Comparison of ENCODE assay signal across 8 cellular contexts in genomic region chr1:39901486-39902120, GRCh38. TPM values are rescaled to one million over a fixed set of nuclear protein-coding genes. Genes with fewer than 3 reads are reported as not detected.
DNase-seq lines count a peak whose midpoint lies in the region; ATAC-seq and TF ChIP-seq lines count a peak whose summit lies in the region.

TSS of gene MYCL (minus strand) at chr1:39901917. CDS start at chr1:39901434, 483 bp downstream.

- ATAC-seq in GM19023 (IDR thresholded peaks at IDR 0.05; ENCODE audit: unreplicated experiment), result peak; percentile 68
- peak; percentile 66 for ATAC-seq in HG03159 (IDR thresholded peaks at IDR 0.05; ENCODE audit: unreplicated experiment)
- ATAC-seq in activated CD8-positive, alpha-beta T cell treated with anti-CD3 and anti-CD28 coated beads, Interleukin-2, amount 10 ng/mL, durations not matched to agents 7 days and 5 days, result peak; percentile 89

- peaks cover 16% of the 10 kb centered on the region for H3K4me1 ChIP-seq in endodermal cell (ENCODE audit: control insufficient read depth, insufficient read depth, low read length)

- no peak for TF ChIP-seq CTCF in endodermal cell (conservative IDR thresholded peaks at IDR 0.05)

- WGBS in endodermal cell (ENCODE audit: insufficient coverage in 1 of 2, insufficient read length in 1 of 2), 2 experiments, result 0% methylated on average over 23 to 83 of the region's 83 CpGs

- H3K4me3 ChIP-seq in endodermal cell (ENCODE audit: low read length), result peak within 1 kb of the TSS; percentile 84

- peaks cover 20% of the 10 kb centered on the region for H3K27me3 ChIP-seq in endodermal cell (ENCODE audit: control insufficient read depth, insufficient read depth, low read length, poor library complexity, severe bottlenecking)

- CTCF ChIA-PET in activated CD8-positive, alpha-beta T cell treated with anti-CD3 and anti-CD28 coated beads, Interleukin-2, amount 10 ng/mL, durations not matched to agents 7 days and 5 days (lab: Charles Lee), result interaction anchor here (0.7 to 4.3 kb wide), 34 partner anchors 8 to 131 kb away, joined by 3 to 42 read pairs (median 5); partner anchors contain the start of genes BMP8B and TRIT1

- H3K27ac ChIP-seq in endodermal cell (ENCODE audit: low read depth, low read length), result peak within 1 kb of the TSS; percentile 44

- POLR2A ChIA-PET in activated CD8-positive, alpha-beta T cell treated with anti-CD3 and anti-CD28 coated beads, Interleukin-2, amount 10 ng/mL, durations not matched to agents 7 days and 5 days (lab: Charles Lee), result interaction anchor here (0.6 to 1.2 kb wide), 3 partner anchors 18 to 110 kb away, joined by 3 to 4 read pairs (median 3); no protein-coding TSS in a partner anchor

- H3K4me1 Mint-ChIP-seq in activated CD8-positive, alpha-beta T cell treated with anti-CD3 and anti-CD28 coated beads, Interleukin-2, amount 10 ng/mL, durations not matched to agents 7 days and 5 days (ENCODE audit: low read depth), result peaks cover 6% of the 10 kb centered on the region
- peaks cover 38% of the 10 kb centered on the region for H3K4me1 Mint-ChIP-seq in endodermal cell

- H3K36me3 Mint-ChIP-seq in activated CD8-positive, alpha-beta T cell treated with anti-CD3 and anti-CD28 coated beads, Interleukin-2, amount 10 ng/mL, durations not matched to agents 7 days and 5 days (ENCODE audit: low read depth), result no peaks in the 10 kb centered on the region
- peaks cover 10% of the 10 kb centered on the region for H3K36me3 Mint-ChIP-seq in endodermal cell (ENCODE audit: low read depth)

- no peak within 1 kb of the TSS for H3K27ac Mint-ChIP-seq in activated CD8-positive, alpha-beta T cell treated with anti-CD3 and anti-CD28 coated beads, Interleukin-2, amount 10 ng/mL, durations not matched to agents 7 days and 5 days
- peak within 1 kb of the TSS; percentile 96 for H3K27ac Mint-ChIP-seq in endodermal cell

- peaks cover 58% of the 10 kb centered on the region for H3K27me3 Mint-ChIP-seq in activated CD8-positive, alpha-beta T cell treated with anti-CD3 and anti-CD28 coated beads, Interleukin-2, amount 10 ng/mL, durations not matched to agents 7 days and 5 days (ENCODE audit: low read depth)
- peaks cover 35% of the 10 kb centered on the region for H3K27me3 Mint-ChIP-seq in endodermal cell (ENCODE audit: insufficient read depth)

- peak within 1 kb of the TSS; percentile 96 for H3K9ac ChIP-seq in endodermal cell (ENCODE audit: extremely low read depth, low read length, poor library complexity, severe bottlenecking)

- H3K9me3 Mint-ChIP-seq in activated CD8-positive, alpha-beta T cell treated with anti-CD3 and anti-CD28 coated beads, Interleukin-2, amount 10 ng/mL, durations not matched to agents 7 days and 5 days (ENCODE audit: insufficient read depth), result no peaks in the 10 kb centered on the region
- no peaks in the 10 kb centered on the region for H3K9me3 Mint-ChIP-seq in endodermal cell

- no peaks in the 10 kb centered on the region for H3K9me3 ChIP-seq in endodermal cell (ENCODE audit: control insufficient read depth, low read length)

- H3K36me3 ChIP-seq in endodermal cell (ENCODE audit: control insufficient read depth, insufficient read depth, low read length), result no peaks in the 10 kb centered on the region

- H3K4me3 Mint-ChIP-seq in activated CD8-positive, alpha-beta T cell treated with anti-CD3 and anti-CD28 coated beads, Interleukin-2, amount 10 ng/mL, durations not matched to agents 7 days and 5 days, result peak within 1 kb of the TSS; percentile 72
- peak within 1 kb of the TSS; percentile 80 for H3K4me3 Mint-ChIP-seq in endodermal cell

- DNase-seq in AG20443 (ENCODE audit: low spot score) (peak; percentile 81), NCI-H748 (lab: John Stamatoyannopoulos, UW; ENCODE audit: unreplicated experiment) (peak; percentile 100), endodermal cell (peak; percentile 98), midbrain (lab: John Stamatoyannopoulos, UW) (peak; percentile 47)
- DNase-seq in activated CD8-positive, alpha-beta T cell treated with anti-CD3 and anti-CD28 coated beads, Interleukin-2, amount 10 ng/mL, durations not matched to agents 7 days and 5 days, result peak; percentile 81
- peak; percentile 61 to 62 for DNase-seq in stimulated activated CD8-positive, alpha-beta memory T cell treated with anti-CD3 and anti-CD28 coated beads, Interleukin-2, amount 100 ng/mL, for 48 hours (ENCODE audit: low read depth in 2 of 2)

RNA-seq across cellular contexts. Expression of gene MYCL, which starts in this region (rescaled TPM):
- total RNA-seq in activated CD8-positive, alpha-beta T cell treated with anti-CD3 and anti-CD28 coated beads, Interleukin-2, amount 10 ng/mL, durations not matched to agents 7 days and 5 days, result not detected
- 10 to 100 TPM; 35.0 to 39.5 TPM for total RNA-seq in endodermal cell
- polyA plus RNA-seq in endodermal cell (2013, experiment 1 of 2), result 44.2 TPM
- 38.5 TPM for polyA plus RNA-seq in endodermal cell (2013, experiment 2 of 2)

Comparison
In these comparisons a context has a peak if more than half of its experiments do, and no peak if none do; other contexts are left out.
1. Peak in every context shown above with its lines: DNase-seq, ATAC-seq, H3K4me3 ChIP-seq and H3K27ac ChIP-seq.
2. RNA of gene MYCL (total RNA-seq): 35.0 to 39.5 TPM in endodermal cell; not detected in activated CD8-positive, alpha-beta T cell treated with anti-CD3 and anti-CD28 coated beads, Interleukin-2, amount 10 ng/mL, durations not matched to agents 7 days and 5 days; every median in the first group is over 10 times any median in the second.
3. Peak in DNase-seq and ATAC-seq in activated CD8-positive, alpha-beta T cell treated with anti-CD3 and anti-CD28 coated beads, Interleukin-2, amount 10 ng/mL, durations not matched to agents 7 days and 5 days; RNA of the gene not detected or under 1 TPM.
4. DNase-seq: peak in every context shown above with its lines; median percentile 100 in NCI-H748; 98 in endodermal cell; 81 in AG20443; 81 in activated CD8-positive, alpha-beta T cell treated with anti-CD3 and anti-CD28 coated beads, Interleukin-2, amount 10 ng/mL, durations not matched to agents 7 days and 5 days; 62 in stimulated activated CD8-positive, alpha-beta memory T cell treated with anti-CD3 and anti-CD28 coated beads, Interleukin-2, amount 100 ng/mL, for 48 hours; 47 in midbrain.